ENCODE assay signal across 1 cellular context in genomic region chr11:61756147-61756451, GRCh38.
TF ChIP-seq lines count a peak whose summit lies in the region.

No MANE protein-coding gene starts in this region.

TF ChIP-seq in H1, 55 proteins besides CTCF, POLR2A, EP300 and RAD21:
- TF ChIP-seq YY1 (IDR thresholded peaks at IDR 0.05; ENCODE audit: low read depth, low read length) (no peak), JUND (IDR thresholded peaks at IDR 0.05; ENCODE audit: low read length) (no peak), TCF12 (IDR thresholded peaks at IDR 0.05; ENCODE audit: low read depth, low read length) (no peak), KDM4A (IDR thresholded peaks at IDR 0.05; ENCODE audit: low read depth, low read length, severe bottlenecking) (no peak), SIRT6 (IDR thresholded peaks at IDR 0.05; ENCODE audit: low read length) (no peak), CHD2 (IDR thresholded peaks at IDR 0.05; ENCODE audit: low read length) (no peak), SIN3A (conservative IDR thresholded peaks at IDR 0.05 in 1 of 2, IDR thresholded peaks at IDR 0.05 in 1 of 2; ENCODE audit: low read depth in 1 of 2, low read length in 2 of 2) (no peak), RFX5 (IDR thresholded peaks at IDR 0.05; ENCODE audit: borderline replicate concordance, low read depth, low read length) (no peak), NANOG (IDR thresholded peaks at IDR 0.05; ENCODE audit: insufficient read depth, low read depth, low read length, poor library complexity, severe bottlenecking) (no peak), HDAC2 (IDR thresholded peaks at IDR 0.05; ENCODE audit: borderline replicate concordance in 1 of 2, low read depth in 2 of 2, low read length in 2 of 2) (no peak)
